Comparison of ENCODE assay signal across 12 cellular contexts in the genomic region with DNA sequence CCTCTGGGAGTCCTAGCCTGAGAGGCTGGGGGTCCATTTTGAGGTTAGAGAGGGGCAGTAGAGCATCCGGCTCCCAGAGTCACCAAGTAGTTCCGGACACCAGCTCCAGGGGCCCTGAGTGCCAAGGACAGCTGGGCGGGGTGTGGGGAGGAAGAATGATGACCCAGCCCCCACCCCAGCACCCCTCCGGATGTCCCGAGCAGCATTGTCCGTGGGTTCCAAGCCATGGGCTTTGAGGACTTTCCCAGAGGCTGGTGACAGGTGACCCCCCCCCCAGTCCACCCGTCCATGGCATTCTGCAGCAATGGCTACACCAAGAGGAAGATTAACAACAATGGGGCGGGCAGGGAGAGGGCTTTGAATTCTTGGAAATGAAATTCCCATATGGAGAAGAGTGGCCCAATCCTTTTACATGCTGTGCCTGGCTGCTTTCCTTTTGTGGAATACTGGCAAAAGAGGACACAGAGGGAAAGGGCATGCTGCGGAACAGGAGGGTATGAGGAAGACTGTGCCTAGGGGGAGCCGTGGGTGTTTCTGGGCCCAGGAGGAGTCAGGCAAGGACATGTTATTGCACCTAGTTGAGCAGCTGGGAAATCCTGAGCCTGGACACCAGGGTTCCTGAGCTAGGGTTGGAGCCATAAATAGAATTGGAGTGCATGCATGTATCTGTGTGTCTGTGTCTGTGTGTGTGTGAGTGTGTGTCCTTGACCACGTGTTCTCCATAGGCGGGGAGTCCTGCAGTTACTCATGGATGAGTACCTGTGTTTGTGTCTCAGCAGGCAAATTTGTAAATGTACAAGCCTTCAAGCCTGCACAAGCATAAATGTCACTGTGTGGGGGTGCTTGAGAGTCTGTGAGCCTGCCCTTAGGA. TPM values are rescaled to one million over a fixed set of nuclear protein-coding genes. Genes with fewer than 3 reads are reported as not detected.
A peak's percentile ranks its signal among the peaks of the same experiment; 100 is the strongest.
DNase-seq lines count a peak whose midpoint lies in the region; ATAC-seq and TF ChIP-seq lines count a peak whose summit lies in the region.
"Had no signal": no experiment of that assay in that cellular context is flagged by ENCODE, and none has a peak within 500 bp of the region (broad histone marks: within the 10 kb centered on the region; RNA-seq: fewer than 3 reads in every experiment).

No MANE protein-coding gene starts in this region.

- H2AFZ ChIP-seq in neuronal stem cell (ENCODE audit: low read length), result no peak overlapping the region

- H3K4me1 ChIP-seq in foreskin keratinocyte (peaks cover 7% of the 10 kb centered on the region), neuronal stem cell (ENCODE audit: control insufficient read depth in 2 of 2, insufficient read depth in 1 of 2, low read depth in 1 of 2, low read length in 2 of 2) (peaks cover 50 to 55% of the 10 kb centered on the region in 2 donors)
- H3K4me1 ChIP-seq: pancreas had no signal

- WGBS in neuronal stem cell (ENCODE audit: extremely low coverage in 2 of 2, insufficient read length in 2 of 2, insufficient replicate concordance in 1 of 2), 2 donors, result no CpG with 5 or more reads among the region's 12 CpGs

- ATAC-seq in foreskin keratinocyte (peak; percentile 93), GM18868 (IDR thresholded peaks at IDR 0.05; ENCODE audit: unreplicated experiment) (no peak)
- ATAC-seq: pancreas had no signal

- H3K9me3 ChIP-seq in neuronal stem cell (replicated peaks in 1 of 2; ENCODE audit: control insufficient read depth in 2 of 2, insufficient read depth in 1 of 2, low read depth in 1 of 2, low read length in 2 of 2), result no peaks in the 10 kb centered on the region
- H3K9me3 ChIP-seq: pancreas had no signal

- peak overlapping the region; percentile 71 for H3K18ac ChIP-seq in neuronal stem cell (ENCODE audit: low read length)

- peak overlapping the region; percentile 83 for H3K4me2 ChIP-seq in neuronal stem cell (ENCODE audit: insufficient read depth, low read length, poor library complexity, severe bottlenecking)

- H3K23ac ChIP-seq in neuronal stem cell (ENCODE audit: low read depth, low read length, poor library complexity), result no peak overlapping the region

- no peak overlapping the region for H2BK5ac ChIP-seq in neuronal stem cell (ENCODE audit: low read length)

- no peak overlapping the region for H4K91ac ChIP-seq in neuronal stem cell (ENCODE audit: low read depth, low read length, poor library complexity)

- no peak overlapping the region for H2BK12ac ChIP-seq in neuronal stem cell (ENCODE audit: low read length)

- peak overlapping the region; percentile 43 for H2BK15ac ChIP-seq in neuronal stem cell (ENCODE audit: low read length)

- H3K27me3 ChIP-seq in foreskin keratinocyte (no peaks in the 10 kb centered on the region), neuronal stem cell (ENCODE audit: control insufficient read depth in 3 of 3, insufficient read depth in 3 of 3, low read depth in 1 of 3, low read length in 3 of 3) (no peaks in the 10 kb centered on the region)
- H3K27me3 ChIP-seq: pancreas had no signal

- H3K36me3 ChIP-seq in neuronal stem cell (replicated peaks in 1 of 2; ENCODE audit: control insufficient read depth in 2 of 2, insufficient read depth in 2 of 2, low read length in 2 of 2), result peaks cover 0 to 6% of the 10 kb centered on the region in 2 donors
- H3K36me3 ChIP-seq: pancreas had no signal

- no peak overlapping the region for H3K14ac ChIP-seq in neuronal stem cell (ENCODE audit: low read length)

- H4K8ac ChIP-seq in neuronal stem cell (ENCODE audit: low read depth, low read length), result no peak overlapping the region

- no peak overlapping the region for H2BK120ac ChIP-seq in neuronal stem cell (ENCODE audit: low read depth, low read length)

- peak overlapping the region; percentile 37 for H3K4ac ChIP-seq in neuronal stem cell (ENCODE audit: low read length)

- TF ChIP-seq CTCF in AG10803 (conservative IDR thresholded peaks at IDR 0.05; ENCODE audit: low read length) (no peak), foreskin keratinocyte (conservative IDR thresholded peaks at IDR 0.05) (no peak)

- H3K4me3 ChIP-seq in AG10803 (ENCODE audit: low read length), result no peak overlapping the region
- peak overlapping the region; percentile 23 to 77 for H3K4me3 ChIP-seq in neuronal stem cell (ENCODE audit: low read length in 2 of 2)
- H3K4me3 ChIP-seq: pancreas had no signal

- peaks cover 5% of the 10 kb centered on the region for H3K79me1 ChIP-seq in neuronal stem cell (ENCODE audit: low read depth, low read length)

- no peak overlapping the region for H3K27ac ChIP-seq in foreskin keratinocyte
- H3K27ac ChIP-seq in neuronal stem cell (replicated peaks; ENCODE audit: low read length), result peak overlapping the region; percentile 57
- H3K27ac ChIP-seq: pancreas had no signal

- DNase-seq in AG10803 (ENCODE audit: low read depth) (peak; percentile 56), amniotic epithelial cell (ENCODE audit: low read depth) (peak; percentile 70), foreskin keratinocyte (peak; percentile 92 to 97), neuronal stem cell (ENCODE audit: low spot score) (no peak), epidermal melanocyte (ENCODE audit: insufficient read length, low spot score) (no peak), RKO (ENCODE audit: low spot score) (no peak)
- no peak for DNase-seq in activated T-cell treated with anti-CD3 and anti-CD28 coated beads, Interleukin-2, amount 50 U/mL, for 48 hours
- DNase-seq: activated CD4-positive, alpha-beta T cell treated with anti-CD3 and anti-CD28 coated beads for 4 hours; NCI-H2081; pancreas; SHP77 treated with DMSO at 0.1 percent for 48 hours had no signal

- peak overlapping the region; percentile 38 for H2AK5ac ChIP-seq in neuronal stem cell (ENCODE audit: low read depth, low read length)

- peak overlapping the region; percentile 81 for H3K9ac ChIP-seq in neuronal stem cell (ENCODE audit: low read depth, low read length, poor library complexity)

RNA-seq across cellular contexts. Expression of a gene that starts 1.0 kb away (rescaled TPM):
- total RNA-seq in foreskin keratinocyte, result not detected in 2 replicates
- polyA plus RNA-seq in foreskin keratinocyte, result not detected in 2 replicates
- 56.5 TPM for polyA plus RNA-seq in neuronal stem cell (2013, experiment 1 of 2)
- 57.9 TPM for polyA plus RNA-seq in neuronal stem cell (2013, experiment 2 of 2)

RNA-seq across cellular contexts. Expression of a gene that starts 18.1 kb away (rescaled TPM):
- 25.2 and 28.8 TPM in 2 replicates for total RNA-seq in foreskin keratinocyte
- polyA plus RNA-seq in foreskin keratinocyte, result 29.0 and 33.3 TPM in 2 replicates
- polyA plus RNA-seq in neuronal stem cell (2013, experiment 1 of 2), result 12.3 TPM
- 12.6 TPM for polyA plus RNA-seq in neuronal stem cell (2013, experiment 2 of 2)

RNA-seq across cellular contexts. Expression of a gene that starts 34.9 kb away (rescaled TPM):
- not detected in 2 replicates for total RNA-seq in foreskin keratinocyte
- not detected in 2 replicates for polyA plus RNA-seq in foreskin keratinocyte
- polyA plus RNA-seq in neuronal stem cell (2013, experiment 1 of 2), result 0.77 TPM
- 0.72 TPM for polyA plus RNA-seq in neuronal stem cell (2013, experiment 2 of 2)
- total RNA-seq: pancreas had no signal
- polyA plus RNA-seq: pancreas had no signal

RNA-seq across cellular contexts. Expression of a gene that starts 35.2 kb away (rescaled TPM):
- not detected in 2 replicates for total RNA-seq in foreskin keratinocyte
- polyA plus RNA-seq in foreskin keratinocyte, result not detected in 2 replicates
- 0.01 TPM for polyA plus RNA-seq in neuronal stem cell (2013, experiment 1 of 2)
- polyA plus RNA-seq in neuronal stem cell (2013, experiment 2 of 2), result 0.01 TPM
- total RNA-seq: pancreas had no signal

RNA-seq across cellular contexts. Expression of a gene that starts 46.6 kb away (rescaled TPM):
- total RNA-seq in foreskin keratinocyte, result not detected in 2 replicates
- not detected in 2 replicates for polyA plus RNA-seq in foreskin keratinocyte
- polyA plus RNA-seq in neuronal stem cell (2013, experiment 1 of 2), result 0.08 TPM
- 0.22 TPM for polyA plus RNA-seq in neuronal stem cell (2013, experiment 2 of 2)

Comparison
In these comparisons a context has a peak if more than half of its experiments do, and no peak if none do; other contexts are left out.
1. DNase-seq: peak in AG10803 (single experiment), amniotic epithelial cell (single experiment) and foreskin keratinocyte (2 of 2); none in neuronal stem cell (single experiment), activated T-cell treated with anti-CD3 and anti-CD28 coated beads, Interleukin-2, amount 50 U/mL, for 48 hours (0 of 2), epidermal melanocyte (single experiment) and RKO (single experiment).